Comparison of ENCODE assay signal across 22 cellular contexts in the genomic region with DNA sequence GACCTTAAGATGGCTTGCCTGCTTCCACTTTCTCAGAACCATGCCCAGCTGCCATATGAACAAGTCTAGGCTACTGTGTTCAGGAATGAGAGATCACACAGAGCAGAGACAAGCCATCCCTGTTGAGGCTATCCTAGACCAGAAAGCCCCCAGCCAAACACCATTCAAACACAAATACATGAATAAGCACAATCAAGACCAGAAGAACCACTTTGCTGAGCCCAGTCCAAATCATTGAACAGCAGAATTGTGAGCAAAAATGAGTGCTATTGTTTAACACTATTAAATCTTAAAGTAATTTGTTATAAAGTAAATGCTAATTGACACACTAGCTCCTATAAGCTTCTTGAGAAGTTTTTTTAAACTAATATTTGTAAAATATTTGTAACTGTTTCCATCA.
DNase-seq lines count a peak whose midpoint lies in the region; ATAC-seq and TF ChIP-seq lines count a peak whose summit lies in the region.
"Had no signal": no experiment of that assay in that cellular context is flagged by ENCODE, and none has a peak within 500 bp of the region (broad histone marks: within the 10 kb centered on the region; RNA-seq: fewer than 3 reads in every experiment).

No MANE protein-coding gene starts in this region.

- no peak overlapping the region for H3K9ac ChIP-seq in subcutaneous abdominal adipose tissue (ENCODE audit: low read length in 5 of 5)
- H3K9ac ChIP-seq: BLaER1 had no signal

- H3K4me1 ChIP-seq in GM23338 (ENCODE audit: insufficient read depth) (peaks cover 2% of the 10 kb centered on the region; the same call in 1 of the 2 replicates), HEK293 (ENCODE audit: control insufficient read depth, insufficient read depth, low read length) (no peaks in the 10 kb centered on the region), subcutaneous abdominal adipose tissue (ENCODE audit: control insufficient read depth in 5 of 5, insufficient read depth in 5 of 5, low read length in 5 of 5) (no peaks in the 10 kb centered on the region)
- H3K4me1 ChIP-seq: BE2C, BLaER1 had no signal

- H3K36me3 ChIP-seq in GM23338 (ENCODE audit: insufficient read depth) = 0 out of 2 replicates have a peak, but pooled peaks cover 8% of the 10 kb centered on the region
- H3K36me3 ChIP-seq in HEK293 (ENCODE audit: control insufficient read depth in 2 of 2, insufficient read depth in 1 of 2, low read length in 2 of 2) = no peaks in the 10 kb centered on the region
- H3K36me3 ChIP-seq in subcutaneous abdominal adipose tissue (ENCODE audit: control insufficient read depth in 5 of 5, insufficient read depth in 5 of 5, low read length in 5 of 5) = no peaks in the 10 kb centered on the region
- H3K36me3 ChIP-seq: BE2C, BLaER1 had no signal

- DNase-seq in GM23338 (ENCODE audit: low spot score) (no peak), coronary artery (ENCODE audit: low spot score) (no peak)
- DNase-seq: 8988T; ACHN; BE2C; C1 segment of cervical spinal cord; CD4-positive, alpha-beta memory T cell; CD4-positive, CD25-positive, alpha-beta regulatory T cell; CD8-positive, alpha-beta memory T cell; COR-L47; DMS 273 treated with DMSO at 0.1 percent for 48 hours; DMS153; DMS53; DMS79; DND-41; GDM1 had no signal

- ATAC-seq in GM23338 (no peak), GM21528 (IDR thresholded peaks at IDR 0.05; ENCODE audit: low FRiP score, unreplicated experiment) (no peak)
- ATAC-seq: GM12878 had no signal

- peaks cover 7% of the 10 kb centered on the region; the same call in 2 of the 3 replicates for H3K36me3 Mint-ChIP-seq in GM23338 (ENCODE audit: low read depth)
- H3K36me3 Mint-ChIP-seq: CD14-positive monocyte; CD4-positive, alpha-beta memory T cell; CD4-positive, CD25-positive, alpha-beta regulatory T cell; CD8-positive, alpha-beta memory T cell had no signal

- no peak for TF ChIP-seq CTCF in GM23338 (conservative IDR thresholded peaks at IDR 0.05; ENCODE audit: low read depth in 2 of 2)
- TF ChIP-seq CTCF in HEK293 (tag by site-specific recombination; IDR thresholded peaks at IDR 0.05) = no peak
- no peak for TF ChIP-seq CTCF in coronary artery (IDR thresholded peaks at IDR 0.05)

- H4K20me1 ChIP-seq in GM23338 (replicated peaks; ENCODE audit: insufficient read depth) = no peaks in the 10 kb centered on the region
- H4K20me1 ChIP-seq: BLaER1 had no signal

- no peaks in the 10 kb centered on the region for H3K79me2 ChIP-seq in GM23338 (replicated peaks; ENCODE audit: insufficient read depth)

- no peak overlapping the region for H3K27ac Mint-ChIP-seq in GM23338
- H3K27ac Mint-ChIP-seq: CD14-positive monocyte; CD4-positive, alpha-beta memory T cell; CD4-positive, CD25-positive, alpha-beta regulatory T cell; CD8-positive, alpha-beta memory T cell had no signal

- H3K27ac ChIP-seq in GM23338 (ENCODE audit: low read depth) = no peak overlapping the region
- no peak overlapping the region for H3K27ac ChIP-seq in HEK293 (ENCODE audit: extremely low read depth, low read depth, low read length)
- H3K27ac ChIP-seq in subcutaneous abdominal adipose tissue (ENCODE audit: low read depth, low read length) = no peak overlapping the region
- no peak overlapping the region for H3K27ac ChIP-seq in coronary artery
- H3K27ac ChIP-seq: BLaER1 had no signal

- no peak overlapping the region for H3K4me3 Mint-ChIP-seq in GM23338
- H3K4me3 Mint-ChIP-seq: CD4-positive, CD25-positive, alpha-beta regulatory T cell; CD8-positive, alpha-beta memory T cell had no signal

- H3K27me3 ChIP-seq in GM23338 (ENCODE audit: insufficient read depth) (no peaks in the 10 kb centered on the region), subcutaneous abdominal adipose tissue (ENCODE audit: control insufficient read depth in 5 of 5, insufficient read depth in 4 of 5, low read length in 5 of 5) (peaks cover 0 to 6% (median 0%) of the 10 kb centered on the region in 5 donors)
- H3K27me3 ChIP-seq: BE2C, BLaER1 had no signal

- H3K9me3 ChIP-seq in HEK293 (ENCODE audit: control insufficient read depth, insufficient read depth, low read depth, low read length) (no peaks in the 10 kb centered on the region), subcutaneous abdominal adipose tissue (ENCODE audit: control insufficient read depth in 5 of 5, low read length in 5 of 5) (peaks cover 0 to 23% (median 14%) of the 10 kb centered on the region in 5 donors)
- H3K9me3 ChIP-seq: BE2C had no signal

- POLR2A ChIA-PET in HEK293 (lab: Yijun Ruan, JAX) = no interaction called here

- H3K4me2 ChIP-seq in GM23338 = no peak overlapping the region
- H3K4me2 ChIP-seq: BLaER1 had no signal

- H3K9me3 Mint-ChIP-seq in GM23338 = peaks cover 12% of the 10 kb centered on the region

- H2AFZ ChIP-seq in GM23338 = no peak overlapping the region

- H3K4me3 ChIP-seq in GM23338 = no peak overlapping the region
- no peak overlapping the region for H3K4me3 ChIP-seq in HEK293 (ENCODE audit: low read depth, low read length)
- H3K4me3 ChIP-seq in subcutaneous abdominal adipose tissue (ENCODE audit: low read depth in 1 of 5, low read length in 5 of 5) = peak overlapping the region in 3 of 5 donors; percentile 12 to 37 (median 22)
- no peak overlapping the region for H3K4me3 ChIP-seq in coronary artery
- H3K4me3 ChIP-seq: BLaER1, GM12878 had no signal

- peaks cover 1% of the 10 kb centered on the region for H3K27me3 Mint-ChIP-seq in GM23338 (ENCODE audit: insufficient read depth, low read depth, poor library complexity)
- H3K27me3 Mint-ChIP-seq: CD4-positive, CD25-positive, alpha-beta regulatory T cell had no signal

- H3K4me1 Mint-ChIP-seq in GM23338 = peaks cover 8% of the 10 kb centered on the region
- H3K4me1 Mint-ChIP-seq: CD14-positive monocyte; CD4-positive, alpha-beta memory T cell; CD4-positive, CD25-positive, alpha-beta regulatory T cell; CD8-positive, alpha-beta memory T cell had no signal

- CTCF ChIA-PET in HEK293 (lab: Yijun Ruan, JAX) = interaction anchor here (1.1 kb wide), 1 partner anchor 19 kb away, joined by 3 read pairs; no protein-coding TSS in a partner anchor

- H3F3A ChIP-seq in GM23338 (replicated peaks; ENCODE audit: low read depth) = no peaks in the 10 kb centered on the region

- peaks cover 7% of the 10 kb centered on the region; the same call in 1 of the 2 replicates for H3K9me2 ChIP-seq in GM23338 (ENCODE audit: insufficient read depth)

TF ChIP-seq in GM23338, 12 proteins besides CTCF, POLR2A, EP300 and RAD21 (continues in another document):
- TF ChIP-seq ZNF331 (CRISPR knock-in tag; IDR thresholded peaks at IDR 0.05; ENCODE audit: low read depth) = peak; percentile 98

TF ChIP-seq in HEK293, 187 proteins besides CTCF, POLR2A, EP300 and RAD21:
- TF ChIP-seq ZNF404 (tag by site-specific recombination; IDR thresholded peaks at IDR 0.05) (no peak), SETDB1 (IDR thresholded peaks at IDR 0.05; ENCODE audit: insufficient read length, low read length) (peak; percentile 65)

Comparison
In these comparisons a context has a peak if more than half of its experiments do, and no peak if none do; other contexts are left out.
1. H3K4me3 ChIP-seq: peak in subcutaneous abdominal adipose tissue (3 of 5); none in GM23338 (single experiment), HEK293 (single experiment) and coronary artery (single experiment).